ENCODE assay signal across 1 cellular context in genomic region chr10:34705563-34705962, GRCh38.
TF ChIP-seq lines count a peak whose summit lies in the region.

No MANE protein-coding gene starts in this region.

TF ChIP-seq in IMR-90, 13 proteins besides CTCF, POLR2A, EP300 and RAD21 (continued from another document):
- TF ChIP-seq USF2 (IDR thresholded peaks at IDR 0.05; ENCODE audit: low read depth, low read length), result no peak
- no peak for TF ChIP-seq BHLHE40 (IDR thresholded peaks at IDR 0.05; ENCODE audit: low read depth, low read length)
